8 cellular contexts compared by ENCODE assay signal in the genomic region with DNA sequence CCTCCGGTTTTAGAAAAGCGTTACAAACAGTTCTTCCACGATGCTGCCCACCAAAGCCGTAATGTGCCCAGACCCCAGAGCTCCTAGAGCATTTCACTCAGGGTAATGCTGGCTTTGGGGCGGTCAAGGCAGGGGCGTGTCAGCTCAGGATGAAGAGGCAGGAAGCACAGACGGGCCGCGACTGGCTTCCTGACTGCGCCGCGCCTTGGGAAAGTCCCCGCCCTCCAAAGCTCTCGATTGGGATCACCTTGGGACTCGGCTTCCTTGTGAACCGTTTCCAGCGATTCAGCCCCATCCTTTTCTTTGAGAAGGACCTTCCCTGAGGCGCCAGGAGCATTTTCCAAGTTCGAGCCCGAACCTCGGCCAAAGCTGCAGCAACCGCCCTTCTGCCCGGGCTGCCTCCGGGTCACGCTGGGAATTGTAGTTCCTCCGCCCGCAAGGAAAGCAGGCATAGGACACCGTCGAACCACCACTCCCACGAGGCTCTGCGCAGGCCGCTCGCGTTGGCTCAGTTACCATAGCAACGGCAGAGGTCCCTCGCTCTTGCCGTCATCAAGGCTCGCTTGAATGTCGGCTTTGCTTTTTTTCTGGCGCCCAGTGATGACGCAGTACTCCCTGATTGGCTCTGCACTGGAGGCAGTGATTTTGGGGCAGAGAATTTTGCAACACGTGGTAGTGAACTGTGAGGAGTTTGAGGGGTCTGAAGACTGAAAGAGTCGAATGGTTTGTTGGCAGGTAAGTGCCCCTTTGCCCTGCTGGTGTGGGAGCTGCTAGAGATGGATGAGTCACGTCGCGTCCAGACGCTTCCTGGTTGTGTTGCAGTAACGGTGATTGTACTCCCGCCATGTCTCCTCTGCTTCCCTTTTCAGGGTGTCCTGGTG. TPM values are rescaled to one million over a fixed set of nuclear protein-coding genes. Genes with fewer than 3 reads are reported as not detected.
A peak's percentile ranks its signal among the peaks of the same experiment; 100 is the strongest.
DNase-seq lines count a peak whose midpoint lies in the region; ATAC-seq and TF ChIP-seq lines count a peak whose summit lies in the region.

A gene with protein sequence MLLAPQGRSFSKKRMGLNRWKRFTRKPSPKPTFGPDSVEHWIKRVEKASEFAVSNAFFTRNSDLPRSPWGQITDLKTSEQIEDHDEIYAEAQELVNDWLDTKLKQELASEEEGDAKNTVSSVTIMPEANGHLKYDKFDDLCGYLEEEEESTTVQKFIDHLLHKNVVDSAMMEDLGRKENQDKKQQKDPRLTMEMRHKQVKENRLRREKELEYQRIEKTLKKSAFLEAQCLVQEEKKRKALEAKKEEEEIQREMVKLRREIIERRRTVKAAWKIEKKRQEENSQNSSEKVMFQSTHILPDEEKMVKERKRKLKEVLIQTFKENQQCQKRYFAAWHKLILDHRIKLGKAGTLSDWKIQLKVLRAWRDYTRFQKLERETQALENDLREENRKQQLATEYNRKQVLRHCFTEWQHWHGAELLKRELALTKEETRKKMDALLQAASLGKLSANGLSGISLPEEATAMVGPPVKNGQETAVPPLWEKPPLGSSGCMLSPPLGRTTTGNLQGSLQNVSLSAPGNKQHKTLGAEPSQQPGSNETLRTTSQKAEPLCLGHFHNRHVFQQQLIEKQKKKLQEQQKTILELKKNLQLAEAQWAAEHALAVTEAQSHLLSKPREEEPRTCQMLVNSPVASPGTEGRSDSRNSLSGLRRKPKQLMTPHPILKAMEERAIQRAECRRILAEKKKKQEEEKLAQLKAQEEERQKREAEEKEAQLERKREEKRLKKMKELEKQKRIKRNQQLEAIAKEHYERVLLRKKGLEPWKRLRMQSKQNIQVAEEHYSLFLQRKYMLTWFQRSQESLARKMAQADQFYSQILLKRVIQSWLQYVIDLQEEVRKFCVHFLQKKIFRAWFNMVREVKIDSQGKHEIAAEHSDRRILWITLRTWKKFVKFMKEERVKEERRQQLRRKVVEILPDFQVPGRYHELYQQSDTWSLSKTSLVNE (minus strand): TSS at position 397 of the 881 bp plus-strand sequence. CDS start 60 bp downstream, at position 337.
A gene (plus strand): TSS at position 608 of the 881 bp plus-strand sequence. CDS start 8,521 bp downstream, outside the sequence.

- H3K36me3 ChIP-seq in ascending aorta (no peaks in the 10 kb centered on the region), psoas muscle (ENCODE audit: insufficient read depth in 1 of 2, low read depth in 1 of 2) (no peaks in the 10 kb centered on the region), uterus (no peaks in the 10 kb centered on the region)

- peak within 1 kb of the TSS; percentile 73 to 80 for H3K4me3 ChIP-seq in ascending aorta
- peak within 1 kb of the TSS; percentile 83 for H3K4me3 ChIP-seq in right cardiac atrium (ENCODE audit: low read length)
- peak within 1 kb of the TSS; percentile 75 for H3K4me3 ChIP-seq in psoas muscle
- peak within 1 kb of the TSS; percentile 48 to 72 for H3K4me3 ChIP-seq in uterus

- no peak for TF ChIP-seq CTCF in ascending aorta (IDR thresholded peaks at IDR 0.05)
- TF ChIP-seq CTCF in psoas muscle (IDR thresholded peaks at IDR 0.05): no peak
- TF ChIP-seq CTCF in uterus (IDR thresholded peaks at IDR 0.05): peak in 1 of 4 experiments; percentile 36

- ATAC-seq in GM18502 (IDR thresholded peaks at IDR 0.05; ENCODE audit: poor library complexity, unreplicated experiment): peak; percentile 98
- ATAC-seq in HG02943 (IDR thresholded peaks at IDR 0.05; ENCODE audit: low read depth, unreplicated experiment): peak; percentile 99
- ATAC-seq in right cardiac atrium: peak; percentile 100
- peak; percentile 99 to 100 (median 100) for ATAC-seq in psoas muscle

- under 1% methylated on average over 49 of the region's 49 CpGs for WGBS in right cardiac atrium
- WGBS in psoas muscle, 3 donors: 0% methylated on average over 49 of the region's 49 CpGs

- H3K4me1 ChIP-seq in ascending aorta: peaks cover 8% of the 10 kb centered on the region in 2 donors
- no peaks in the 10 kb centered on the region for H3K4me1 ChIP-seq in right cardiac atrium (ENCODE audit: control insufficient read depth, insufficient read depth, low read length)
- peaks cover 25% of the 10 kb centered on the region for H3K4me1 ChIP-seq in psoas muscle
- no peaks in the 10 kb centered on the region for H3K4me1 ChIP-seq in uterus

- H3K9me3 ChIP-seq in ascending aorta (no peaks in the 10 kb centered on the region), right cardiac atrium (ENCODE audit: control insufficient read depth, low read length) (no peaks in the 10 kb centered on the region), psoas muscle (no peaks in the 10 kb centered on the region), uterus (no peaks in the 10 kb centered on the region)

- intact Hi-C loops in ascending aorta (cut with DNase I): loop anchor here (1.0 to 10.0 kb wide), 9 partner anchors 96 to 1494 kb away; a partner anchor contains a TSS
- intact Hi-C loops in right cardiac atrium (cut with DNase I): no loop called here
- intact Hi-C loops in psoas muscle (cut with DNase I): loop anchor here (5.0 to 10.0 kb wide), 2 partner anchors 212 to 219 kb away; a partner anchor contains a TSS
- intact Hi-C loops in uterus (cut with DNase I; ENCODE audit: low total_unique reads): no loop called here

- H3K27me3 ChIP-seq in ascending aorta (no peaks in the 10 kb centered on the region), right cardiac atrium (ENCODE audit: control insufficient read depth, insufficient read depth) (no peaks in the 10 kb centered on the region), psoas muscle (ENCODE audit: insufficient read depth in 3 of 3, low read length in 2 of 3) (no peaks in the 10 kb centered on the region), uterus (no peaks in the 10 kb centered on the region)

- TF ChIP-seq POLR2A in uterus (IDR thresholded peaks at IDR 0.05): peak in 1 of 2 donors; percentile 46

- DNase-seq in NCI-H187 (lab: John Stamatoyannopoulos, UW) (peak; percentile 94 to 96), T-helper 2 cell (peak; percentile 82 to 100 (median 97)), ascending aorta (ENCODE audit: low spot score in 2 of 2) (peak; percentile 96 to 100), right cardiac atrium (peak; percentile 99), psoas muscle (peak; percentile 98 to 99), uterus (peak; percentile 98 to 100)

- H3K27ac ChIP-seq in ascending aorta (peak within 1 kb of the TSS; percentile 61 to 68), right cardiac atrium (ENCODE audit: low read length) (peak within 1 kb of the TSS; percentile 65), psoas muscle (peak within 1 kb of the TSS; percentile 74), uterus (peak within 1 kb of the TSS; percentile 71 to 78)

RNA-seq across cellular contexts. Expression of the first gene that starts in this region (rescaled TPM):
- total RNA-seq in ascending aorta: 0.21 TPM
- total RNA-seq in right cardiac atrium: 1 to 10 TPM; 1.8 to 3.1 (median 2.3) TPM
- 1.4 TPM for polyA plus RNA-seq in right cardiac atrium
- total RNA-seq in psoas muscle: 1 to 10 TPM in 1 of 4 donors, under 1 TPM in 3; 0.54 to 1.2 (median 0.78) TPM
- under 1 TPM; 0.34 to 0.96 (median 0.65) TPM for polyA plus RNA-seq in psoas muscle
- 1 to 10 TPM; 4.1 to 9.8 (median 7.0) TPM for total RNA-seq in uterus

RNA-seq across cellular contexts. Expression of the second gene that starts in this region (rescaled TPM):
- 9.5 TPM for total RNA-seq in ascending aorta
- 1 to 10 TPM; 7.0 to 9.4 (median 7.4) TPM for total RNA-seq in right cardiac atrium
- 3.4 TPM for polyA plus RNA-seq in right cardiac atrium
- 1 to 10 TPM; 7.4 to 9.6 (median 8.0) TPM for total RNA-seq in psoas muscle
- 10 to 100 TPM in 1 of 3 donors, 1 to 10 TPM in 2; 3.4 to 10.8 (median 8.8) TPM for polyA plus RNA-seq in psoas muscle
- total RNA-seq in uterus: 10 to 100 TPM in 3 of 4 donors, 1 to 10 TPM in 1; 2.4 to 54.5 (median 25.4) TPM

Comparison
In these comparisons a context has a peak if more than half of its experiments do, and no peak if none do; other contexts are left out.
1. Peak in every context shown above with its lines: DNase-seq, ATAC-seq, H3K4me3 ChIP-seq and H3K27ac ChIP-seq.
2. intact Hi-C loops: an anchor here in ascending aorta (1.0 to 10.0 kb wide) and psoas muscle (5.0 to 10.0 kb wide); none called in right cardiac atrium and uterus.